11 cellular contexts compared by ENCODE assay signal in genomic region chr1:219090618-219091017, GRCh38.
A peak's percentile ranks its signal among the peaks of the same experiment; 100 is the strongest.
DNase-seq lines count a peak whose midpoint lies in the region; ATAC-seq, FAIRE-seq and TF ChIP-seq lines count a peak whose summit lies in the region.
"Had no signal": no experiment of that assay in that cellular context is flagged by ENCODE, and none has a peak within 500 bp of the region (broad histone marks: within the 10 kb centered on the region; RNA-seq: fewer than 3 reads in every experiment).

No MANE protein-coding gene starts in this region.

- no peak overlapping the region for H3K27ac Mint-ChIP-seq in immature natural killer cell

- TF ChIP-seq POLR2A in uterus (IDR thresholded peaks at IDR 0.05), result no peak

- H3K36me3 ChIP-seq in uterus, result no peaks in the 10 kb centered on the region

- no peak overlapping the region for H3K27ac ChIP-seq in uterus
- H3K27ac ChIP-seq: testis had no signal

- DNase-seq in immature natural killer cell (no peak), uterus (no peak), NCI-H69 (lab: John Stamatoyannopoulos, UW) (no peak), omental fat pad (ENCODE audit: low spot score) (no peak)
- DNase-seq: NCI-H2227 treated with DMSO at 0.1 percent for 48 hours, testis had no signal

- peaks cover 0 to 17% (median 9%) of the 10 kb centered on the region in 6 donors for H3K9me3 Mint-ChIP-seq in immature natural killer cell

- no peaks in the 10 kb centered on the region for H3K9me3 ChIP-seq in uterus
- H3K9me3 ChIP-seq: testis had no signal

- no peaks in the 10 kb centered on the region for H3K4me1 Mint-ChIP-seq in immature natural killer cell

- H3K4me1 ChIP-seq in uterus, result no peaks in the 10 kb centered on the region
- H3K4me1 ChIP-seq: testis had no signal

- no peaks in the 10 kb centered on the region for H3K27me3 ChIP-seq in uterus
- H3K27me3 ChIP-seq: testis had no signal

- peak; percentile 41 for FAIRE-seq in TTC549 (lab: Jason Lieb, UNC)

- no peaks in the 10 kb centered on the region for H3K36me3 Mint-ChIP-seq in immature natural killer cell

- intact Hi-C loops in uterus (cut with DNase I; ENCODE audit: low total_unique reads), result no loop called here

- ATAC-seq in GM18517 (IDR thresholded peaks at IDR 0.05; ENCODE audit: unreplicated experiment) (peak; percentile 88), GM21723 (IDR thresholded peaks at IDR 0.05; ENCODE audit: unreplicated experiment) (peak; percentile 83), HG03432 (IDR thresholded peaks at IDR 0.05; ENCODE audit: unreplicated experiment) (peak; percentile 80), omental fat pad (ENCODE audit: low FRiP score) (no peak)

- H3K4me3 ChIP-seq in uterus, result no peak overlapping the region
- H3K4me3 ChIP-seq: lung, testis had no signal

- H3K4me3 Mint-ChIP-seq in immature natural killer cell, result no peak overlapping the region

- H3K27me3 Mint-ChIP-seq in immature natural killer cell (ENCODE audit: low read depth in 3 of 3), result peaks cover 0 to 2% (median 0%) of the 10 kb centered on the region in 3 donors

- no peak for TF ChIP-seq CTCF in uterus (IDR thresholded peaks at IDR 0.05)
- no peak for TF ChIP-seq CTCF in omental fat pad (IDR thresholded peaks at IDR 0.05)
